1 cellular context compared by ENCODE assay signal in the genomic region with DNA sequence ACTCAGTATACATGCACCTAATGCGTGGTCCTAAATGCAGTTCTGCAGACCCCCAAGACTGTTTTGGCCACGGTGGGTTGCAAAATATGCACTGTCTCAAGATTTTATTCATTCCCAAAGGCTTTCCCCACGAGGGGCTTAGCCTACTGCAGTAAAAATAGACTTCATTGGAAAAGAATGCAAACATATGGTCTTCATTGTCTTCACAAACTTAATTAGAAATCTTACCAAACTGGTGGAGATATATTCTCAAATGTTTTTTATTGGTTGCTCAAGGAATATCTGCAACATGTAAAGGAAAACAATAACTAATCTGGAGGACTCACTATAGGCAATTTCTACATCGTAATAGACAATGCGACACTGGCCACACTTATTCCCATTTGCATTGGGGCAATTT.
TF ChIP-seq lines count a peak whose summit lies in the region.

No MANE protein-coding gene starts in this region.

TF ChIP-seq in SK-N-SH, 30 proteins besides CTCF, POLR2A, EP300 and RAD21:
- TF ChIP-seq, protein P1, sequence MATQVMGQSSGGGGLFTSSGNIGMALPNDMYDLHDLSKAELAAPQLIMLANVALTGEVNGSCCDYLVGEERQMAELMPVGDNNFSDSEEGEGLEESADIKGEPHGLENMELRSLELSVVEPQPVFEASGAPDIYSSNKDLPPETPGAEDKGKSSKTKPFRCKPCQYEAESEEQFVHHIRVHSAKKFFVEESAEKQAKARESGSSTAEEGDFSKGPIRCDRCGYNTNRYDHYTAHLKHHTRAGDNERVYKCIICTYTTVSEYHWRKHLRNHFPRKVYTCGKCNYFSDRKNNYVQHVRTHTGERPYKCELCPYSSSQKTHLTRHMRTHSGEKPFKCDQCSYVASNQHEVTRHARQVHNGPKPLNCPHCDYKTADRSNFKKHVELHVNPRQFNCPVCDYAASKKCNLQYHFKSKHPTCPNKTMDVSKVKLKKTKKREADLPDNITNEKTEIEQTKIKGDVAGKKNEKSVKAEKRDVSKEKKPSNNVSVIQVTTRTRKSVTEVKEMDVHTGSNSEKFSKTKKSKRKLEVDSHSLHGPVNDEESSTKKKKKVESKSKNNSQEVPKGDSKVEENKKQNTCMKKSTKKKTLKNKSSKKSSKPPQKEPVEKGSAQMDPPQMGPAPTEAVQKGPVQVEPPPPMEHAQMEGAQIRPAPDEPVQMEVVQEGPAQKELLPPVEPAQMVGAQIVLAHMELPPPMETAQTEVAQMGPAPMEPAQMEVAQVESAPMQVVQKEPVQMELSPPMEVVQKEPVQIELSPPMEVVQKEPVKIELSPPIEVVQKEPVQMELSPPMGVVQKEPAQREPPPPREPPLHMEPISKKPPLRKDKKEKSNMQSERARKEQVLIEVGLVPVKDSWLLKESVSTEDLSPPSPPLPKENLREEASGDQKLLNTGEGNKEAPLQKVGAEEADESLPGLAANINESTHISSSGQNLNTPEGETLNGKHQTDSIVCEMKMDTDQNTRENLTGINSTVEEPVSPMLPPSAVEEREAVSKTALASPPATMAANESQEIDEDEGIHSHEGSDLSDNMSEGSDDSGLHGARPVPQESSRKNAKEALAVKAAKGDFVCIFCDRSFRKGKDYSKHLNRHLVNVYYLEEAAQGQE (IDR thresholded peaks at IDR 0.05; ENCODE audit: low read depth, low read length): no peak
- TF ChIP-seq NFIC (IDR thresholded peaks at IDR 0.05; ENCODE audit: borderline replicate concordance): no peak
- TF ChIP-seq, protein P2, sequence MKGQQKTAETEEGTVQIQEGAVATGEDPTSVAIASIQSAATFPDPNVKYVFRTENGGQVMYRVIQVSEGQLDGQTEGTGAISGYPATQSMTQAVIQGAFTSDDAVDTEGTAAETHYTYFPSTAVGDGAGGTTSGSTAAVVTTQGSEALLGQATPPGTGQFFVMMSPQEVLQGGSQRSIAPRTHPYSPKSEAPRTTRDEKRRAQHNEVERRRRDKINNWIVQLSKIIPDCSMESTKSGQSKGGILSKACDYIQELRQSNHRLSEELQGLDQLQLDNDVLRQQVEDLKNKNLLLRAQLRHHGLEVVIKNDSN (IDR thresholded peaks at IDR 0.05; ENCODE audit: borderline replicate concordance, low read depth): no peak
- no peak for TF ChIP-seq FOXM1 (IDR thresholded peaks at IDR 0.05; ENCODE audit: low read depth)
- TF ChIP-seq RFX5 (IDR thresholded peaks at IDR 0.05; ENCODE audit: low read length): no peak
- TF ChIP-seq, protein P3, sequence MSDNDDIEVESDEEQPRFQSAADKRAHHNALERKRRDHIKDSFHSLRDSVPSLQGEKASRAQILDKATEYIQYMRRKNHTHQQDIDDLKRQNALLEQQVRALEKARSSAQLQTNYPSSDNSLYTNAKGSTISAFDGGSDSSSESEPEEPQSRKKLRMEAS (IDR thresholded peaks at IDR 0.05; ENCODE audit: low read depth): no peak
- TF ChIP-seq MXI1 (IDR thresholded peaks at IDR 0.05; ENCODE audit: low read depth, low read length): no peak
- peak; percentile 67 for TF ChIP-seq TCF12 (IDR thresholded peaks at IDR 0.05)
